1 cellular context compared by ENCODE assay signal in the genomic region with DNA sequence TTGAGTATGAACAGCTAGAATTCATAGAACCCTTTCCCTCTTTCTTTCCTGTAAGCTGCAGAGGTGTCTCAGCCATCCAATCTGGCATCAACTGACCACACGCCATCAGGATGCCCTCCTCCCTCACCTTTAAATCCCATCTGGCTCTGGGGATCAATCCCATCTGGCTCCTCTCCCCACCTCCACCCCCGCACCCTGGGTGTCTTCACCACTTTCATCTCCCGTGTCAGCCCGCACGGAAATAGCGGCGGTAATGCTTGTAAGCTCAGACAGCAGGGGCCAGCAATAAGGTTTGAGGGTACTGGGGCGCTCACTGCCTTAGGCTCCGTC.
TF ChIP-seq lines count a peak whose summit lies in the region.

No MANE protein-coding gene starts in this region.

TF ChIP-seq in endothelial cell of umbilical vein, 7 proteins besides CTCF, POLR2A, EP300 and RAD21:
- TF ChIP-seq JUN (IDR thresholded peaks at IDR 0.05; ENCODE audit: borderline replicate concordance, insufficient read depth, insufficient read length, low read depth) (no peak), POLR2AphosphoS5 (IDR thresholded peaks at IDR 0.05; ENCODE audit: insufficient read depth, low read depth, low read length) (no peak), MAX (IDR thresholded peaks at IDR 0.05; ENCODE audit: insufficient read depth, insufficient read length) (no peak)
